Comparison of ENCODE assay signal across 8 cellular contexts in the genomic region with DNA sequence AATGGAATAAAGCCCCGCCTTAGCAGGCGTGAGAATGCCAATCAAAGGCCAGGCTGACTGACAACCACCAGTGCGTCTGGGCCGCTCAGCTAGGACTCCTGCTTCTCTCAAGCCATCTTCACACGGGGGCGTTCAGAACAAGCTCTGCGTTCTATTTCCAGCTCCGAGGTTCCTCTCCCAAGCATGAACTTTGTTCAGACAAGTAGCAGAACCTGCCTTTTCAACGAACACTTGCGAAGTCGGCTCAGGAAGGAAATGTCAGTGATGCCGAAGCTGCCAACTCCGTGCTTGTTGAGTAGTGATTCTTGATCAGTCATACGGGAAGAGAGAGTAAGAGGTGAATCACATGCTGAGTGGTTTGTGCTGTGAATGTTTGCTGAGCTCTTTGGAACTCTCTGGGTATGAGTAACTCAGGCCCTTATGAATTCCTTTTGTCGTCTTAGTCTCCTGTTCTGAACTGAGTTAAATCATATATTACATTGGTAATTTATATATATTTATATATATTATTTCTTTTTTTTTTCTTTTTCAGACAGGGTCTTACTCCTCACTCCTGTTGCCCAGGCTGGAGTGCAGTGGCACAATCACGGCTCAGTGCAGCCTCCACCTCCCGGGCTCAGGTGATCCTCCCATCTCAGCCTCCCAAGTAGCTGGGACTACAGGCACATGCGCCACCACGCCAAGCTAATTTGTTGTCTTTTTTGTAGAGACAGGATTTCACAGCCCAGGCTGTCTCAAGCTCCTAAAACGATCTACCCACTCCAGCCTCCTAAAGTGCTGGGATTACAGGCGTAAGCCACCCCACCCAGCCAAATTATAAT. TPM values are rescaled to one million over a fixed set of nuclear protein-coding genes. Genes with fewer than 3 reads are reported as not detected.
DNase-seq lines count a peak whose midpoint lies in the region; ATAC-seq and TF ChIP-seq lines count a peak whose summit lies in the region.

No MANE protein-coding gene starts in this region.

- H3K9me3 ChIP-seq in lung (ENCODE audit: control insufficient read depth in 2 of 2, insufficient read depth in 1 of 2, low read length in 1 of 2), result no peaks in the 10 kb centered on the region
- no peaks in the 10 kb centered on the region for H3K9me3 ChIP-seq in thyroid gland
- H3K9me3 ChIP-seq in effector memory CD4-positive, alpha-beta T cell (ENCODE audit: control insufficient read depth, low read length), result no peaks in the 10 kb centered on the region

- peaks cover 0 to 2% of the 10 kb centered on the region in 2 donors for H3K4me1 ChIP-seq in lung (ENCODE audit: control insufficient read depth in 2 of 2, insufficient read depth in 2 of 2, low read length in 2 of 2)
- H3K4me1 ChIP-seq in thyroid gland, result peaks cover 3 to 10% of the 10 kb centered on the region in 2 donors
- H3K4me1 ChIP-seq in effector memory CD4-positive, alpha-beta T cell (ENCODE audit: control insufficient read depth, insufficient read depth, low read length, poor library complexity, severe bottlenecking), result no peaks in the 10 kb centered on the region

- DNase-seq in RWPE1 (ENCODE audit: low spot score), result peak; percentile 96
- DNase-seq in activated naive CD8-positive, alpha-beta T cell treated with anti-CD3 and anti-CD28 coated beads, Interleukin-2, amount 50 U/mL, for 16 hours (ENCODE audit: low read depth, low spot score), result peak; percentile 27
- peak; percentile 82 for DNase-seq in lung (ENCODE audit: low spot score)
- DNase-seq in thyroid gland, result peak; percentile 95
- DNase-seq in coronary artery (ENCODE audit: low spot score), result no peak
- no peak for DNase-seq in effector memory CD4-positive, alpha-beta T cell

- TF ChIP-seq CTCF in RWPE1 (conservative IDR thresholded peaks at IDR 0.05; ENCODE audit: low read depth) (no peak), lung (IDR thresholded peaks at IDR 0.05; ENCODE audit: control extremely low read depth, extremely low read depth) (no peak), thyroid gland (IDR thresholded peaks at IDR 0.05) (no peak), coronary artery (IDR thresholded peaks at IDR 0.05) (no peak)

- ATAC-seq in GM18861 (IDR thresholded peaks at IDR 0.05; ENCODE audit: unreplicated experiment) (peak; percentile 71), HG02938 (IDR thresholded peaks at IDR 0.05; ENCODE audit: unreplicated experiment) (peak; percentile 68), lung (ENCODE audit: insufficient read depth, low FRiP score) (peak; percentile 64)

- TF ChIP-seq POLR2A in thyroid gland (IDR thresholded peaks at IDR 0.05), result peak in 1 of 2 donors; percentile 55

- 42 to 45% methylated on average over 21 of the region's 21 CpGs for WGBS in lung, 2 donors
- WGBS in thyroid gland, 2 donors, result 45 to 52% methylated on average over 21 of the region's 21 CpGs

- POLR2A ChIA-PET in RWPE1 (lab: Yijun Ruan, JAX; ENCODE audit: low non-redundant PET), result no interaction called here

- H3K27ac ChIP-seq in RWPE1, result peak overlapping the region; percentile 97
- H3K27ac ChIP-seq in lung (ENCODE audit: low read depth in 1 of 2, low read length in 1 of 2), result peak overlapping the region; percentile 50 to 82
- peak overlapping the region; percentile 80 to 98 (median 91) for H3K27ac ChIP-seq in thyroid gland
- H3K27ac ChIP-seq in coronary artery, result no peak overlapping the region
- H3K27ac ChIP-seq in effector memory CD4-positive, alpha-beta T cell (ENCODE audit: insufficient read depth, low read length, poor library complexity, severe bottlenecking), result no peak overlapping the region

- H3K4me3 ChIP-seq in lung, result no peak overlapping the region
- no peak overlapping the region for H3K4me3 ChIP-seq in thyroid gland (replicated peaks in 1 of 3)
- no peak overlapping the region for H3K4me3 ChIP-seq in coronary artery
- no peak overlapping the region for H3K4me3 ChIP-seq in effector memory CD4-positive, alpha-beta T cell (ENCODE audit: insufficient read depth, low read depth, low read length, poor library complexity, severe bottlenecking)

- CTCF ChIA-PET in RWPE1 (lab: Yijun Ruan, JAX), result interaction anchor here (0.6 to 0.7 kb wide), 2 partner anchors 38 to 173 kb away, joined by 3 to 7 read pairs; no protein-coding TSS in a partner anchor

- H3K27me3 ChIP-seq in lung (ENCODE audit: control insufficient read depth, insufficient read depth) (no peaks in the 10 kb centered on the region), thyroid gland (no peaks in the 10 kb centered on the region)
- no peaks in the 10 kb centered on the region for H3K27me3 ChIP-seq in effector memory CD4-positive, alpha-beta T cell (replicated peaks; ENCODE audit: control insufficient read depth, insufficient read depth, low read length, poor library complexity, severe bottlenecking)

- intact Hi-C loops in thyroid gland (cut with DNase I), result no loop called here

- H3K36me3 ChIP-seq in lung (ENCODE audit: control insufficient read depth in 2 of 2, insufficient read depth in 2 of 2, low read length in 2 of 2) (no peaks in the 10 kb centered on the region), thyroid gland (no peaks in the 10 kb centered on the region)
- no peaks in the 10 kb centered on the region for H3K36me3 ChIP-seq in effector memory CD4-positive, alpha-beta T cell (ENCODE audit: control insufficient read depth, insufficient read depth, low read length)

RNA-seq across cellular contexts. Expression of a gene that starts 29.4 kb away (rescaled TPM):
- total RNA-seq in lung (10 to 100 TPM; 13.2 to 21.2 TPM), thyroid gland (10 to 100 TPM; 18.3 to 27.2 (median 22.7) TPM)
- 1 to 10 TPM; 3.4 to 4.5 TPM for polyA plus RNA-seq in lung

Comparison
In these comparisons a context has a peak if more than half of its experiments do, and no peak if none do; other contexts are left out.
1. DNase-seq: peak in RWPE1 (single experiment), activated naive CD8-positive, alpha-beta T cell treated with anti-CD3 and anti-CD28 coated beads, Interleukin-2, amount 50 U/mL, for 16 hours (single experiment), lung (single experiment) and thyroid gland (2 of 2); none in coronary artery (single experiment) and effector memory CD4-positive, alpha-beta T cell (0 of 3).
2. H3K27ac ChIP-seq: peak in RWPE1 (single experiment), lung (2 of 2) and thyroid gland (3 of 3); none in coronary artery (0 of 2) and effector memory CD4-positive, alpha-beta T cell (single experiment).
3. Peak in every context shown above with its lines, with median percentiles within 50 percentile points of each other: ATAC-seq.